Comparison of ENCODE assay signal across 9 cellular contexts in the genomic region with DNA sequence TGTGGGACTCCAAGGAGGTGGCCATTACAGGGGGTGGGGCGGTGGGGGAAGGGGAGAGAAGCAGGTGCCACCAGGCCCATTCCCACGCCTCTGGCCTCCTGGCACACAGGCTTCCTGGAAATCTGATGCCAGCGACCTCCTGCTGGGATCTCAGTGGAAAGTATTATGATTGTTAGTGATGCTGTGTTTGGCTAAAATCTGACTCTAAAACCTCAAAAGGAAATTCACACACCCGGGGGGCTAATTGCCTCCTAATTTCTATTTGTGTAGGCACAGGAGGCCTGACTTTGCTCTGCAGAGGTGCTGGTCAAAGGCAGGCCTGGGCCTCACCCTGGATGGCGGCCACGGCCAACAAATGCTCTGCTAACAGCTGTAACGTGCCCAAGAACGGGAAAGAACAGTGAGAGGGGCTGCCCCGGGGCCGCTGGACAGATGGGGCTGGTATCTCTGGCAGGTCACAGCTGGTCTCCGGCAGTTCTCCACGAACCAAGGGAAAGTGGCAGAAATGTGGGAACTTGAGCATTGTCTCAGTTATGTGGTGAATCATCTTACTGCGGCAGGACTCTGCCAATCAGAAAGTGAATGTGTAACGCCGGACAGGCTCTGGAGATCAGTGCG. TPM values are rescaled to one million over a fixed set of nuclear protein-coding genes. Genes with fewer than 3 reads are reported as not detected.
DNase-seq lines count a peak whose midpoint lies in the region; ATAC-seq and TF ChIP-seq lines count a peak whose summit lies in the region.
"Had no signal": no experiment of that assay in that cellular context is flagged by ENCODE, and none has a peak within 500 bp of the region (broad histone marks: within the 10 kb centered on the region; RNA-seq: fewer than 3 reads in every experiment).

No MANE protein-coding gene starts in this region.

- H4K20me1 ChIP-seq in H9 (ENCODE audit: control insufficient read depth, insufficient read depth, insufficient read length): no peaks in the 10 kb centered on the region

- H3K27me3 ChIP-seq in SJSA1 (replicated peaks): no peaks in the 10 kb centered on the region
- H3K27me3 ChIP-seq in gastroesophageal sphincter: peaks cover 9% of the 10 kb centered on the region
- peaks cover 5% of the 10 kb centered on the region; the same call in 1 of the 2 replicates for H3K27me3 ChIP-seq in H9 (ENCODE audit: insufficient read depth, low read length)

- H2BK12ac ChIP-seq in H9 (ENCODE audit: insufficient read length, low read depth, low read length): no peak overlapping the region

- ATAC-seq in gastroesophageal sphincter (peak; percentile 40), GM19397 (IDR thresholded peaks at IDR 0.05; ENCODE audit: unreplicated experiment) (no peak)
- no peak for ATAC-seq in stimulated activated naive CD8-positive, alpha-beta T cell treated with anti-CD3 and anti-CD28 coated beads, Interleukin-15, Interleukin-2, amounts not matched to agents 100 U/mL and 50 U/mL, for 24 hours

- no peak overlapping the region for H3K14ac ChIP-seq in H9 (ENCODE audit: insufficient read depth, low read length)

- H3K9me3 ChIP-seq in SJSA1 (replicated peaks) (no peaks in the 10 kb centered on the region), gastroesophageal sphincter (no peaks in the 10 kb centered on the region), H9 (ENCODE audit: control insufficient read depth, low read depth, low read length) (no peaks in the 10 kb centered on the region)

- no peaks in the 10 kb centered on the region for H3K79me1 ChIP-seq in H9 (ENCODE audit: insufficient read depth, low read depth, low read length, poor library complexity, severe bottlenecking)

- H3K36me3 ChIP-seq in SJSA1 (peaks cover 9% of the 10 kb centered on the region; the same call in 1 of the 2 replicates), gastroesophageal sphincter (peaks cover 0 to 69% of the 10 kb centered on the region in 2 donors)

- H3K23me2 ChIP-seq in H9 (ENCODE audit: insufficient read length, low read depth, low read length, poor library complexity, severe bottlenecking): no peaks in the 10 kb centered on the region

- H2BK5ac ChIP-seq in H9 (ENCODE audit: insufficient read length, low read length): no peak overlapping the region

- no peak overlapping the region for H2AK5ac ChIP-seq in H9 (ENCODE audit: insufficient read length, low read length)

- no peaks in the 10 kb centered on the region; a peak in 1 of 7 replicates for H3K36me3 Mint-ChIP-seq in H9 (ENCODE audit: insufficient read depth in 1 of 3, low read depth in 3 of 3)

- no peak overlapping the region for H2BK15ac ChIP-seq in H9 (ENCODE audit: low read depth, low read length)

- H3T11ph ChIP-seq in H9 (ENCODE audit: low read length): no peak overlapping the region

- H3K27ac ChIP-seq in SJSA1 (peak overlapping the region; percentile 43), gastroesophageal sphincter (peak overlapping the region; percentile 70 to 92 (median 80)), H9 (ENCODE audit: insufficient read length, low read depth, low read length) (no peak overlapping the region)

- no peak overlapping the region for H3K4me2 ChIP-seq in H9 (ENCODE audit: insufficient read depth, insufficient read length, low read length)

- 26 to 49% methylated on average over 6 to 10 of the region's 16 CpGs for WGBS in gastroesophageal sphincter (ENCODE audit: low coverage in 1 of 2), 2 donors
- no CpG with 5 or more reads among the region's 16 CpGs for WGBS in H9 (ENCODE audit: extremely low coverage, insufficient read length, low lambda C conversion rate)

- peak overlapping the region in 1 of 3 experiments; percentile 27; a peak in 1 of 7 replicates for H3K27ac Mint-ChIP-seq in H9

- H4K91ac ChIP-seq in H9 (ENCODE audit: insufficient read length, low read depth, low read length): no peak overlapping the region

- H2BK120ac ChIP-seq in H9 (ENCODE audit: low read depth, low read length, poor library complexity, severe bottlenecking): no peak overlapping the region

- no peak for TF ChIP-seq CTCF in AG10803 (conservative IDR thresholded peaks at IDR 0.05; ENCODE audit: low read length)
- no peak for TF ChIP-seq CTCF in gastroesophageal sphincter (IDR thresholded peaks at IDR 0.05)
- no peak for TF ChIP-seq CTCF in H9 (conservative IDR thresholded peaks at IDR 0.05)

- no peak overlapping the region for H3K9ac ChIP-seq in H9 (ENCODE audit: extremely low read depth, insufficient read length, low read length)

- no peak for TF ChIP-seq EP300 in gastroesophageal sphincter (IDR thresholded peaks at IDR 0.05)

- H3K4ac ChIP-seq in H9 (ENCODE audit: low read depth, low read length): no peak overlapping the region

- H2AFZ ChIP-seq in H9 (ENCODE audit: low read length): no peak overlapping the region

- H3K9me3 Mint-ChIP-seq in H9: no peaks in the 10 kb centered on the region

- peaks cover 37% of the 10 kb centered on the region for H3K27me3 Mint-ChIP-seq in H9 (ENCODE audit: low read depth)

- no peak for TF ChIP-seq POLR2A in gastroesophageal sphincter (IDR thresholded peaks at IDR 0.05)

- no peaks in the 10 kb centered on the region for H3K79me2 ChIP-seq in H9 (ENCODE audit: insufficient read depth, low read length)

- no peak overlapping the region for H3K18ac ChIP-seq in H9 (ENCODE audit: insufficient read length, low read depth, low read length)

- H3K4me3 Mint-ChIP-seq in H9: no peak overlapping the region

- H2BK20ac ChIP-seq in H9 (ENCODE audit: low read depth, low read length, poor library complexity, severe bottlenecking): no peak overlapping the region

- no peak overlapping the region for H3K23ac ChIP-seq in H9 (ENCODE audit: insufficient read length, low read depth, low read length)

- H3K4me1 Mint-ChIP-seq in H9: peaks cover 17 to 23% of the 10 kb centered on the region in 2 experiments

- no peak overlapping the region for H4K8ac ChIP-seq in H9 (replicated peaks; ENCODE audit: insufficient read length, low read depth, low read length)

- H3K4me1 ChIP-seq in SJSA1 (replicated peaks) (peaks cover 26% of the 10 kb centered on the region), gastroesophageal sphincter (peaks cover 0 to 75% (median 9%) of the 10 kb centered on the region in 3 donors), H9 (ENCODE audit: insufficient read depth, low read length) (no peaks in the 10 kb centered on the region; the same call in 1 of the 2 replicates)

- H3K4me3 ChIP-seq in AG10803 (ENCODE audit: low read length): no peak overlapping the region
- H3K4me3 ChIP-seq in SJSA1: no peak overlapping the region
- no peak overlapping the region for H3K4me3 ChIP-seq in gastroesophageal sphincter

- DNase-seq in AG10803 (ENCODE audit: low read depth): peak; percentile 22
- peak; percentile 89 for DNase-seq in LHCN-M2 (ENCODE audit: low read depth)
- DNase-seq in SJSA1 (ENCODE audit: low read depth in 1 of 2, low spot score in 2 of 2): peak; percentile 48 to 55
- DNase-seq in T1000 (lab: John Stamatoyannopoulos, UW): no peak
- no peak for DNase-seq in stimulated activated naive CD8-positive, alpha-beta T cell treated with anti-CD3 and anti-CD28 coated beads, Interleukin-15, Interleukin-2, amounts not matched to agents 100 U/mL and 50 U/mL, for 24 hours
- no peak for DNase-seq in H9
- DNase-seq: stimulated activated CD4-positive, alpha-beta T cell treated with anti-CD3 and anti-CD28 coated beads, Interleukin-1b, Interleukin-23, amount 100 ng/mL, for 48 hours had no signal

- no peak overlapping the region for H3K56ac ChIP-seq in H9 (ENCODE audit: insufficient read length, low read depth, low read length)

- H4K5ac ChIP-seq in H9 (ENCODE audit: insufficient read length, low read depth, low read length): no peak overlapping the region

RNA-seq across cellular contexts. Expression of a gene that starts 14.3 kb away (rescaled TPM):
- total RNA-seq in LHCN-M2 (2014; rRNA removed): not detected in 2 replicates
- not detected for polyA plus RNA-seq in LHCN-M2 (2012)
- total RNA-seq in SJSA1 (2014; rRNA removed; shearing (Covaris generic)): not detected in 2 replicates
- not detected for total RNA-seq in gastroesophageal sphincter
- total RNA-seq in H9 (2021): not detected in 2 replicates

RNA-seq across cellular contexts. Expression of a gene that starts 35.0 kb away (rescaled TPM):
- total RNA-seq in LHCN-M2 (2014; rRNA removed): 0.40 TPM in 1 of 2 replicates, not detected in the other
- polyA plus RNA-seq in LHCN-M2 (2012): not detected
- 14.9 and 22.0 TPM in 2 replicates for total RNA-seq in SJSA1 (2014; rRNA removed; shearing (Covaris generic))
- total RNA-seq in gastroesophageal sphincter: 100 to 1,000 TPM; 118 to 208 (median 120) TPM
- total RNA-seq in H9 (2021): 0.35 and 1.3 TPM in 2 replicates

RNA-seq across cellular contexts. Expression of a gene that starts 55.7 kb away (rescaled TPM):
- total RNA-seq in LHCN-M2 (2014; rRNA removed): not detected in 2 replicates
- polyA plus RNA-seq in LHCN-M2 (2012): not detected
- not detected in 2 replicates for total RNA-seq in SJSA1 (2014; rRNA removed; shearing (Covaris generic))
- not detected for total RNA-seq in gastroesophageal sphincter
- not detected in 2 replicates for total RNA-seq in H9 (2021)

Comparison
In these comparisons a context has a peak if more than half of its experiments do, and no peak if none do; other contexts are left out.
1. DNase-seq: peak in AG10803 (single experiment), LHCN-M2 (single experiment) and SJSA1 (2 of 2); none in T1000 (single experiment), stimulated activated naive CD8-positive, alpha-beta T cell treated with anti-CD3 and anti-CD28 coated beads, Interleukin-15, Interleukin-2, amounts not matched to agents 100 U/mL and 50 U/mL, for 24 hours (single experiment) and H9 (single experiment).